14 cellular contexts compared by ENCODE assay signal in genomic region chr15:38588672-38589071, GRCh38. TPM values are rescaled to one million over a fixed set of nuclear protein-coding genes. Genes with fewer than 3 reads are reported as not detected.
DNase-seq lines count a peak whose midpoint lies in the region; ATAC-seq and TF ChIP-seq lines count a peak whose summit lies in the region.
"Had no signal": no experiment of that assay in that cellular context is flagged by ENCODE, and none has a peak within 500 bp of the region (broad histone marks: within the 10 kb centered on the region; RNA-seq: fewer than 3 reads in every experiment).

No MANE protein-coding gene starts in this region.

- H3K27ac Mint-ChIP-seq in activated T-helper 17 cell treated with anti-CD3 and anti-CD28 coated beads, Interleukin-2, amount 50 U/mL, for 72 hours = peak overlapping the region; percentile 57
- H3K27ac Mint-ChIP-seq in immature natural killer cell = no peak overlapping the region

- TF ChIP-seq CTCF in Loucy (conservative IDR thresholded peaks at IDR 0.05; ENCODE audit: low read length) (no peak), retinal pigment epithelial cell (conservative IDR thresholded peaks at IDR 0.05; ENCODE audit: low read depth, low read length) (no peak)

- H3K79me2 ChIP-seq in Loucy (ENCODE audit: insufficient read depth, low read length) = no peaks in the 10 kb centered on the region

- no peaks in the 10 kb centered on the region for H3K9me2 ChIP-seq in Loucy (replicated peaks; ENCODE audit: low read depth, low read length)

- H3K9ac ChIP-seq in Loucy (ENCODE audit: low read depth, low read length, poor library complexity, severe bottlenecking) = no peak overlapping the region

- no peaks in the 10 kb centered on the region for H3K27me3 Mint-ChIP-seq in activated T-helper 17 cell treated with anti-CD3 and anti-CD28 coated beads, Interleukin-2, amount 50 U/mL, for 72 hours
- peaks cover 0 to 7% (median 2%) of the 10 kb centered on the region in 3 donors for H3K27me3 Mint-ChIP-seq in immature natural killer cell (ENCODE audit: low read depth in 3 of 3)
- H3K27me3 Mint-ChIP-seq: CD4-positive, alpha-beta memory T cell; IgD-negative memory B cell; stimulated activated naive CD8-positive, alpha-beta T cell treated with anti-CD3 and anti-CD28 coated beads, Interleukin-15, amount 100 ng/mL, for 72 hours had no signal

- H3K4me3 ChIP-seq in Loucy (ENCODE audit: low read length, poor library complexity, severe bottlenecking) (no peak overlapping the region), retinal pigment epithelial cell (ENCODE audit: low read length) (no peak overlapping the region)
- H3K4me3 ChIP-seq: body of pancreas, SJSA1 had no signal

- peak; percentile 24 for ATAC-seq in activated T-helper 17 cell treated with anti-CD3 and anti-CD28 coated beads, Interleukin-2, amount 50 U/mL, for 72 hours (replicated peaks)

- H3K9me3 ChIP-seq in Loucy (ENCODE audit: insufficient read depth, low read depth, low read length) = no peaks in the 10 kb centered on the region
- H3K9me3 ChIP-seq: body of pancreas, SJSA1 had no signal

- H3K36me3 Mint-ChIP-seq in activated T-helper 17 cell treated with anti-CD3 and anti-CD28 coated beads, Interleukin-2, amount 50 U/mL, for 72 hours (ENCODE audit: low read depth) = no peaks in the 10 kb centered on the region
- peaks cover 0 to 8% (median 0%) of the 10 kb centered on the region in 3 donors for H3K36me3 Mint-ChIP-seq in immature natural killer cell

- no peaks in the 10 kb centered on the region for H3K4me1 ChIP-seq in Loucy (ENCODE audit: insufficient read depth, low read length, poor library complexity, severe bottlenecking)
- H3K4me1 ChIP-seq: body of pancreas, SJSA1 had no signal

- H3K9me3 Mint-ChIP-seq in activated T-helper 17 cell treated with anti-CD3 and anti-CD28 coated beads, Interleukin-2, amount 50 U/mL, for 72 hours = peaks cover 3% of the 10 kb centered on the region
- peaks cover 0 to 6% (median 0%) of the 10 kb centered on the region in 6 donors for H3K9me3 Mint-ChIP-seq in immature natural killer cell

- H3F3A ChIP-seq in Loucy (ENCODE audit: low read depth) = no peaks in the 10 kb centered on the region

- H3K4me3 Mint-ChIP-seq in activated T-helper 17 cell treated with anti-CD3 and anti-CD28 coated beads, Interleukin-2, amount 50 U/mL, for 72 hours = peak overlapping the region; percentile 27
- H3K4me3 Mint-ChIP-seq in immature natural killer cell = no peak overlapping the region
- H3K4me3 Mint-ChIP-seq: IgD-negative memory B cell had no signal

- peak; percentile 88 for DNase-seq in foreskin melanocyte
- DNase-seq in retinal pigment epithelial cell (ENCODE audit: low read depth) = peak; percentile 51
- DNase-seq in immature natural killer cell = no peak
- DNase-seq in activated CD8-positive, alpha-beta memory T cell treated with anti-CD3 and anti-CD28 coated beads, Interleukin-2, amount 50 U/mL, for 48 hours = no peak
- DNase-seq in cerebellum (ENCODE audit: low spot score) = no peak
- DNase-seq: body of pancreas; CD4-positive, alpha-beta memory T cell; NCI-H1092 treated with DMSO at 0.1 percent for 48 hours; small intestine; stimulated activated naive CD8-positive, alpha-beta T cell treated with anti-CD3 and anti-CD28 coated beads, Interleukin-15, amount 100 ng/mL, for 72 hours had no signal

- no peaks in the 10 kb centered on the region for H3K36me3 ChIP-seq in Loucy (ENCODE audit: insufficient read depth, low read length)
- H3K36me3 ChIP-seq: SJSA1 had no signal

- no peaks in the 10 kb centered on the region for H3K27me3 ChIP-seq in Loucy (ENCODE audit: insufficient read depth, low read length, poor library complexity, severe bottlenecking)
- H3K27me3 ChIP-seq: body of pancreas, SJSA1 had no signal

- H3K4me1 Mint-ChIP-seq in activated T-helper 17 cell treated with anti-CD3 and anti-CD28 coated beads, Interleukin-2, amount 50 U/mL, for 72 hours = peaks cover 14% of the 10 kb centered on the region
- H3K4me1 Mint-ChIP-seq in immature natural killer cell = peaks cover 15 to 23% of the 10 kb centered on the region in 2 donors

- H2AFZ ChIP-seq in Loucy (ENCODE audit: low read length) = peak overlapping the region; percentile 5; the same call in 1 of the 2 replicates

- no peak overlapping the region for H3K4me2 ChIP-seq in Loucy (ENCODE audit: low read depth, low read length, poor library complexity, severe bottlenecking)

- no peaks in the 10 kb centered on the region for H4K20me1 ChIP-seq in Loucy (ENCODE audit: insufficient read depth, low read length, poor library complexity, severe bottlenecking)

RNA-seq across cellular contexts. Expression of gene RASGRP1, which starts 24.1 kb away (rescaled TPM):
- 100 to 1,000 TPM; 118 to 164 TPM for total RNA-seq in activated T-helper 17 cell treated with anti-CD3 and anti-CD28 coated beads, Interleukin-2, amount 50 U/mL, for 72 hours
- polyA plus RNA-seq in immature natural killer cell = 10 to 100 TPM; 21.9 to 63.9 (median 22.7) TPM
- 10.2 TPM for total RNA-seq in cerebellum
- total RNA-seq: SJSA1 had no signal

Comparison
In these comparisons a context has a peak if more than half of its experiments do, and no peak if none do; other contexts are left out.
1. DNase-seq: peak in foreskin melanocyte (single experiment) and retinal pigment epithelial cell (single experiment); none in immature natural killer cell (0 of 3), activated CD8-positive, alpha-beta memory T cell treated with anti-CD3 and anti-CD28 coated beads, Interleukin-2, amount 50 U/mL, for 48 hours (single experiment) and cerebellum (single experiment).
2. RNA of gene RASGRP1, which starts 24.1 kb away (total RNA-seq): 118 to 164 TPM in activated T-helper 17 cell treated with anti-CD3 and anti-CD28 coated beads, Interleukin-2, amount 50 U/mL, for 72 hours; 10.2 TPM in cerebellum (single experiment); every median in the first group is over 10 times any median in the second.